ENCODE assay signal across 14 cellular contexts in genomic region chr21:30268608-30269197, GRCh38. TPM values are rescaled to one million over a fixed set of nuclear protein-coding genes. Genes with fewer than 3 reads are reported as not detected.
DNase-seq lines count a peak whose midpoint lies in the region; ATAC-seq and TF ChIP-seq lines count a peak whose summit lies in the region.
"Had no signal": no experiment of that assay in that cellular context is flagged by ENCODE, and none has a peak within 500 bp of the region (broad histone marks: within the 10 kb centered on the region; RNA-seq: fewer than 3 reads in every experiment).

No MANE protein-coding gene starts in this region.

- H3K9me3 ChIP-seq in body of pancreas, result no peaks in the 10 kb centered on the region
- H3K9me3 ChIP-seq: thyroid gland had no signal

- TF ChIP-seq CTCF in LNCAP (IDR thresholded peaks at IDR 0.05) (peak; percentile 46; the same call in 1 of the 2 replicates), VCaP (conservative IDR thresholded peaks at IDR 0.05) (peak; percentile 29; the same call in 1 of the 2 replicates), body of pancreas (IDR thresholded peaks at IDR 0.05) (peak in 3 of 7 experiments; percentile 8 to 19 (median 13))

- 60 to 66% methylated on average over 5 of the region's 5 CpGs for WGBS in body of pancreas, 2 donors

- no peaks in the 10 kb centered on the region for H3K36me3 ChIP-seq in body of pancreas (replicated peaks in 1 of 2; ENCODE audit: insufficient read depth in 1 of 2, low read depth in 2 of 2)
- H3K36me3 ChIP-seq: thyroid gland had no signal

- no peak overlapping the region for H3K4me3 ChIP-seq in body of pancreas
- H3K4me3 ChIP-seq: thyroid gland had no signal

- DNase-seq in NCI-H1417 (lab: John Stamatoyannopoulos, UW) (peak in 2 of 3 experiments; percentile 5 to 14), NCI-H1417 treated with DMSO at 0.1 percent for 48 hours (lab: John Stamatoyannopoulos, UW) (no peak), medulla oblongata (ENCODE audit: extremely low spot score) (peak; percentile 15), body of pancreas (no peak)
- DNase-seq in stimulated activated CD4-positive, alpha-beta T cell treated with anti-CD3 and anti-CD28 coated beads, Interleukin-2, amount 100 ng/mL, for 24 hours, result no peak
- no peak for DNase-seq in central memory CD4-positive, alpha-beta T cell
- DNase-seq: activated CD4-positive, alpha-beta T cell treated with anti-CD3 and anti-CD28 coated beads, Interleukin-2, amount 50 U/mL, for 4 hours; activated naive CD8-positive, alpha-beta T cell treated with anti-CD3 and anti-CD28 coated beads for 36 hours; GDM1; IMR-90; stimulated activated CD4-positive, alpha-beta T cell treated with anti-CD3 and anti-CD28 coated beads, Interleukin-4, amount 100 ng/mL, for 24 hours; thyroid gland had no signal

- H3K27me3 ChIP-seq in body of pancreas, result no peaks in the 10 kb centered on the region
- H3K27me3 ChIP-seq: thyroid gland had no signal

- no peak for TF ChIP-seq POLR2A in body of pancreas (IDR thresholded peaks at IDR 0.05)

- intact Hi-C loops in body of pancreas (cut with DNase I), result no loop called here

- H3K27ac ChIP-seq in VCaP, result peak overlapping the region; percentile 70
- no peak overlapping the region for H3K27ac ChIP-seq in body of pancreas
- H3K27ac ChIP-seq: thyroid gland had no signal

- no peaks in the 10 kb centered on the region for H3K4me1 ChIP-seq in body of pancreas
- H3K4me1 ChIP-seq: thyroid gland had no signal

- no peak for ATAC-seq in body of pancreas

RNA-seq across cellular contexts. Expression of gene KRTAP24-1, which starts 14.0 kb away (rescaled TPM):
- total RNA-seq in body of pancreas, result not detected
- total RNA-seq: activated naive CD8-positive, alpha-beta T cell treated with anti-CD3 and anti-CD28 coated beads for 36 hours; IMR-90; thyroid gland had no signal

RNA-seq across cellular contexts. Expression of gene KRTAP25-1, which starts 20.6 kb away (rescaled TPM):
- total RNA-seq in body of pancreas, result not detected
- total RNA-seq: activated naive CD8-positive, alpha-beta T cell treated with anti-CD3 and anti-CD28 coated beads for 36 hours; IMR-90; thyroid gland had no signal

RNA-seq across cellular contexts. Expression of gene KRTAP26-1, which starts 51.4 kb away (rescaled TPM):
- total RNA-seq in body of pancreas, result not detected
- total RNA-seq: activated naive CD8-positive, alpha-beta T cell treated with anti-CD3 and anti-CD28 coated beads for 36 hours; IMR-90; thyroid gland had no signal

RNA-seq across cellular contexts. Expression of gene CLDN8, which starts 52.8 kb away (rescaled TPM):
- total RNA-seq in body of pancreas, result under 1 TPM in 1 of 2 donors, not detected in 1; 0.66 TPM
- total RNA-seq: activated naive CD8-positive, alpha-beta T cell treated with anti-CD3 and anti-CD28 coated beads for 36 hours; IMR-90 had no signal

Comparison
In these comparisons a context has a peak if more than half of its experiments do, and no peak if none do; other contexts are left out.
1. DNase-seq: peak in NCI-H1417 (2 of 3) and medulla oblongata (single experiment); none in NCI-H1417 treated with DMSO at 0.1 percent for 48 hours (single experiment), stimulated activated CD4-positive, alpha-beta T cell treated with anti-CD3 and anti-CD28 coated beads, Interleukin-2, amount 100 ng/mL, for 24 hours (0 of 2), body of pancreas (0 of 4) and central memory CD4-positive, alpha-beta T cell (single experiment).